Comparison of ENCODE assay signal across 14 cellular contexts in the genomic region with DNA sequence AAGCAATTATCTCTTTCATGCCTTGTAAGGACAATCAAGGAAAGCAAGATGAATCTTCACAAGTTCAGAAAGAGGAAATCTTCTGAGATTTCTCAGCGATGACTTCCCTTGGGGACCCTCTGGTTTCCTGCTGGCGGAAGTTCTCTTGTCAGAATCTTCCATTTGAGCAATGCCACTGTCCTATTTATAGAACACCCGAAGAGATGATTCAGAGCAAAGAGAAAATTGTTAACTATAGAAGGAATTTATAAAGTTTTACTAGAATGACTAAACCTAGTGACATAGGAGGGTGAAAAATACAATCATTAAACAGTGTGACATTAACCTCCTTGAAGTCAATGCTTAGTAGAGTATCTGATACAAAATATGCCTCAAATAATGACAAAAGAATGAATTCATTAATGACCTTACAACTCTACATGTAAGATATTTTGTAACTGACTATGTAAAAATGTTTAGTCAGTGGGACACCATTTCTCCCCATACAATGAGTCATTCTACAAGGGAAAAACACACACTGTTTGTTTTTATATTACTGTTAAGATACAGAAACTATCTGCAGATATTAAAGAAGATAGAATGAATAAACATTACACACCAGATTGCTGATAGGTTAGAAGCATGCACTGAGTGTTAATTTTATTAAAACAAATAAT.
DNase-seq lines count a peak whose midpoint lies in the region; ATAC-seq, FAIRE-seq and TF ChIP-seq lines count a peak whose summit lies in the region.
"Had no signal": no experiment of that assay in that cellular context is flagged by ENCODE, and none has a peak within 500 bp of the region (broad histone marks: within the 10 kb centered on the region; RNA-seq: fewer than 3 reads in every experiment).

No MANE protein-coding gene starts in this region.

- peak; percentile 35 for DNase-seq in M059J (ENCODE audit: low read depth)
- DNase-seq in left kidney (ENCODE audit: low read depth, low spot score): peak; percentile 7
- DNase-seq in islet precursor cell: no peak
- DNase-seq in DMS114 treated with DMSO at 0.1 percent for 48 hours (lab: John Stamatoyannopoulos, UW; ENCODE audit: unreplicated experiment): no peak
- DNase-seq in GM12892 (ENCODE audit: insufficient read length): no peak
- no peak for DNase-seq in cerebellar cortex (ENCODE audit: low spot score)
- DNase-seq: EL; GOT3; NCI-H1417 treated with DMSO at 0.1 percent for 48 hours; SIG-M5; stimulated activated CD4-positive, alpha-beta T cell treated with anti-CD3 and anti-CD28 coated beads, Interleukin-4, amount 100 ng/mL, for 24 hours; uterus had no signal

- no peak for FAIRE-seq in GM12892 (lab: Jason Lieb, UNC)

- ATAC-seq in GM19025 (IDR thresholded peaks at IDR 0.05; ENCODE audit: low read depth, unreplicated experiment): peak; percentile 83
- ATAC-seq in HG02840 (IDR thresholded peaks at IDR 0.05; ENCODE audit: low FRiP score, unreplicated experiment): peak; percentile 71

- TF ChIP-seq POLR2A in GM12892 (IDR thresholded peaks at IDR 0.05; ENCODE audit: low read depth, low read length): no peak

Comparison
In these comparisons a context has a peak if more than half of its experiments do, and no peak if none do; other contexts are left out.
1. DNase-seq: peak in M059J (single experiment) and left kidney (single experiment); none in islet precursor cell (single experiment), DMS114 treated with DMSO at 0.1 percent for 48 hours (single experiment), GM12892 (single experiment) and cerebellar cortex (single experiment).